24 cellular contexts compared by ENCODE assay signal in genomic region chr5:6579535-6579934, GRCh38.
"Had no signal": no experiment of that assay in that cellular context is flagged by ENCODE, and none has a peak within 500 bp of the region (broad histone marks: within the 10 kb centered on the region; RNA-seq: fewer than 3 reads in every experiment).

No MANE protein-coding gene starts in this region.

- H3K4me1 ChIP-seq: colonic mucosa, foreskin keratinocyte had no signal

- H3K4me3 ChIP-seq: colonic mucosa, gastroesophageal sphincter, heart left ventricle, hepatocyte, lower lobe of right lung had no signal

- DNase-seq: colonic mucosa; cortex of kidney; effector CD8-positive, alpha-beta T cell; effector memory CD8-positive, alpha-beta T cell; endodermal cell; erythroblast; foreskin keratinocyte; heart left ventricle; hypothalamus; immature natural killer cell; kidney; kidney glomerular epithelial cell; left colon; left ventricle myocardium superior; lower lobe of right lung; mammary epithelial cell; mesendoderm; midbrain; naive B cell had no signal

- H3K27ac ChIP-seq: colonic mucosa, epithelial cell of prostate, foreskin keratinocyte, gastroesophageal sphincter, heart left ventricle, hepatocyte, lower lobe of right lung had no signal

- H3K36me3 ChIP-seq: colonic mucosa, gastroesophageal sphincter, heart left ventricle, lower lobe of right lung had no signal

- H3K9me3 ChIP-seq: colonic mucosa, gastroesophageal sphincter, heart left ventricle, lower lobe of right lung had no signal

- ATAC-seq: effector memory CD8-positive, alpha-beta T cell; esophagus mucosa; foreskin keratinocyte; gastroesophageal sphincter; heart left ventricle; left colon; left lobe of liver; left ventricle myocardium superior; lower lobe of right lung had no signal
